3 cellular contexts compared by ENCODE assay signal in genomic region chr3:70606018-70606417, GRCh38.
A peak's percentile ranks its signal among the peaks of the same experiment; 100 is the strongest.
TF ChIP-seq lines count a peak whose summit lies in the region.

No MANE protein-coding gene starts in this region.

TF ChIP-seq in SK-N-SH, 30 proteins besides CTCF, POLR2A, EP300 and RAD21:
- TF ChIP-seq FOSL2 (IDR thresholded peaks at IDR 0.05; ENCODE audit: borderline replicate concordance, low read depth) (no peak), NFIC (IDR thresholded peaks at IDR 0.05; ENCODE audit: borderline replicate concordance) (no peak), ELF1 (IDR thresholded peaks at IDR 0.05) (no peak), SMC3 (IDR thresholded peaks at IDR 0.05; ENCODE audit: low read depth, low read length) (no peak), GATA2 (CRISPR knock-in tag; IDR thresholded peaks at IDR 0.05) (no peak), RXRA (IDR thresholded peaks at IDR 0.05; ENCODE audit: borderline replicate concordance, low read depth) (no peak), TAF1 (IDR thresholded peaks at IDR 0.05; ENCODE audit: borderline replicate concordance, low read depth, low read length) (no peak), FOXM1 (IDR thresholded peaks at IDR 0.05; ENCODE audit: low read depth) (no peak)

TF ChIP-seq in SK-N-SH treated with all-trans-retinoic acid at 6 μM for 48 hours, 23 proteins besides CTCF, POLR2A, EP300 and RAD21:
- no peak for TF ChIP-seq ESRRG (CRISPR knock-in tag; IDR thresholded peaks at IDR 0.05)
- no peak for TF ChIP-seq ZFP3 (CRISPR knock-in tag; IDR thresholded peaks at IDR 0.05)
- TF ChIP-seq ISL1 (CRISPR knock-in tag; IDR thresholded peaks at IDR 0.05): no peak
- no peak for TF ChIP-seq ZNF8 (CRISPR knock-in tag; IDR thresholded peaks at IDR 0.05)
- no peak for TF ChIP-seq CREB5 (CRISPR knock-in tag; IDR thresholded peaks at IDR 0.05; ENCODE audit: low read depth)
- TF ChIP-seq CSRNP3 (CRISPR knock-in tag; IDR thresholded peaks at IDR 0.05): no peak
- no peak for TF ChIP-seq CSDC2 (CRISPR knock-in tag; IDR thresholded peaks at IDR 0.05)
- TF ChIP-seq TSHZ2 (CRISPR knock-in tag; IDR thresholded peaks at IDR 0.05): no peak
- no peak for TF ChIP-seq TOX (CRISPR knock-in tag; IDR thresholded peaks at IDR 0.05; ENCODE audit: borderline replicate concordance)
- TF ChIP-seq BACH2 (CRISPR knock-in tag; IDR thresholded peaks at IDR 0.05; ENCODE audit: borderline replicate concordance): no peak

TF ChIP-seq in H1, 55 proteins besides CTCF, POLR2A, EP300 and RAD21:
- TF ChIP-seq SRF (IDR thresholded peaks at IDR 0.05; ENCODE audit: low read depth, low read length) (peak; percentile 99), TAF1 (IDR thresholded peaks at IDR 0.05; ENCODE audit: low read depth, low read length) (no peak)
